1 cellular context compared by ENCODE assay signal in the genomic region with DNA sequence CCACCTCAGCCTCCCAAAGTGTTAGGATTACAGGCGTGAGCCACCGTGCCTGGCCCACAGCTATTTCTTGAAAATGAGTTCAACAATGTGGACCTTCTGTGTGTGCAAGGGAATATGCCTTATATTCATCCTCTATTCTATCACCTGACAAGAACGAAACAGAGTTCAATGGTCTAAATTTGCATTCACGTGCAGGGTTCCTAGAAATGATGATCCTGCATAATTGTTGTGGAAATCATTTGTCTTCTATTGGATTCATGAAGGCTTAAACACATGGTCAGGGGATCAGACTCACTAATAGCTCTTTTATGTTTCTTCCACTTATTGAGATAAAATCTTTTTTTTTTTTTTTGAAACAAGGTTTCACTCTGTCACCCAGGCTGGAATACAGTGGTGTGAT.
TF ChIP-seq lines count a peak whose summit lies in the region.

No MANE protein-coding gene starts in this region.

TF ChIP-seq in A549, 52 proteins besides CTCF, POLR2A, EP300 and RAD21 (continued from another document):
- TF ChIP-seq, protein P1, sequence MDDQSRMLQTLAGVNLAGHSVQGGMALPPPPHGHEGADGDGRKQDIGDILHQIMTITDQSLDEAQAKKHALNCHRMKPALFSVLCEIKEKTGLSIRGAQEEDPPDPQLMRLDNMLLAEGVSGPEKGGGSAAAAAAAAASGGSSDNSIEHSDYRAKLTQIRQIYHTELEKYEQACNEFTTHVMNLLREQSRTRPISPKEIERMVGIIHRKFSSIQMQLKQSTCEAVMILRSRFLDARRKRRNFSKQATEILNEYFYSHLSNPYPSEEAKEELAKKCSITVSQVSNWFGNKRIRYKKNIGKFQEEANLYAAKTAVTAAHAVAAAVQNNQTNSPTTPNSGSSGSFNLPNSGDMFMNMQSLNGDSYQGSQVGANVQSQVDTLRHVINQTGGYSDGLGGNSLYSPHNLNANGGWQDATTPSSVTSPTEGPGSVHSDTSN (IDR thresholded peaks at IDR 0.05): no peak
- TF ChIP-seq KDM5A (IDR thresholded peaks at IDR 0.05): no peak
TF ChIP-seq in A549: peak in this region for 1.
